ENCODE assay signal across 8 cellular contexts in genomic region chr17:18855831-18856624, GRCh38. TPM values are rescaled to one million over a fixed set of nuclear protein-coding genes. Genes with fewer than 3 reads are reported as not detected.
DNase-seq lines count a peak whose midpoint lies in the region; ATAC-seq and TF ChIP-seq lines count a peak whose summit lies in the region.

No MANE protein-coding gene starts in this region.

- WGBS in esophagus muscularis mucosa: under 1% methylated on average over 31 of the region's 31 CpGs

- intact Hi-C loops in esophagus muscularis mucosa (cut with DNase I): no loop called here

- ATAC-seq in GM21737 (IDR thresholded peaks at IDR 0.05; ENCODE audit: unreplicated experiment): peak; percentile 57

- TF ChIP-seq EP300 in esophagus muscularis mucosa (IDR thresholded peaks at IDR 0.05): no peak

- H3K4me1 ChIP-seq in esophagus muscularis mucosa (peaks cover 18 to 44% (median 39%) of the 10 kb centered on the region in 4 donors), muscle layer of colon (ENCODE audit: insufficient read depth, low read length) (peaks cover 24% of the 10 kb centered on the region)

- H3K36me3 ChIP-seq in esophagus muscularis mucosa (no peaks in the 10 kb centered on the region), muscle layer of colon (ENCODE audit: insufficient read depth, low read length) (no peaks in the 10 kb centered on the region)

- no peak for TF ChIP-seq POLR2A in esophagus muscularis mucosa (IDR thresholded peaks at IDR 0.05; ENCODE audit: low read depth)

- H3K4me3 ChIP-seq in esophagus muscularis mucosa (peak overlapping the region; percentile 52 to 61 (median 58)), muscle layer of colon (ENCODE audit: low read depth in 1 of 2, low read length in 2 of 2) (peak overlapping the region; percentile 65 to 90)

- DNase-seq in DMS79 (lab: John Stamatoyannopoulos, UW) (peak; percentile 81), KG1 (lab: John Stamatoyannopoulos, UW) (peak; percentile 29), esophagus muscularis mucosa (ENCODE audit: extremely low spot score) (peak; percentile 98)
- DNase-seq in activated T-cell treated with anti-CD3 and anti-CD28 coated beads, Interleukin-2, amount 50 U/mL, for 48 hours: peak; percentile 84 to 88
- DNase-seq in stimulated activated CD8-positive, alpha-beta memory T cell treated with anti-CD3 and anti-CD28 coated beads, Interleukin-7, amount 100 ng/mL, for 1 hour (ENCODE audit: low read depth in 2 of 2): peak; percentile 73 to 74

- peak overlapping the region; percentile 60 for H3K9ac ChIP-seq in muscle layer of colon (ENCODE audit: low read length)

- no peaks in the 10 kb centered on the region for H3K9me3 ChIP-seq in esophagus muscularis mucosa
- H3K9me3 ChIP-seq in muscle layer of colon (ENCODE audit: low read length): no peaks in the 10 kb centered on the region

- H3K27me3 ChIP-seq in esophagus muscularis mucosa (no peaks in the 10 kb centered on the region), muscle layer of colon (ENCODE audit: control insufficient read depth in 1 of 2, insufficient read depth in 2 of 2, low read length in 2 of 2) (no peaks in the 10 kb centered on the region)

- peak overlapping the region; percentile 80 to 99 (median 98) for H3K27ac ChIP-seq in esophagus muscularis mucosa (replicated peaks in 1 of 4)
- H3K27ac ChIP-seq in muscle layer of colon (ENCODE audit: low read depth, low read length): peak overlapping the region; percentile 74

- no peak for TF ChIP-seq CTCF in esophagus muscularis mucosa (IDR thresholded peaks at IDR 0.05)

TF ChIP-seq in PFSK-1, 5 proteins besides CTCF, POLR2A, EP300 and RAD21:
- TF ChIP-seq TAF1 (IDR thresholded peaks at IDR 0.05; ENCODE audit: borderline replicate concordance, insufficient read depth, low read length) (peak; percentile 99), FOXP2 (optimal IDR thresholded peaks at IDR 0.05; ENCODE audit: borderline replicate concordance, extremely low read depth, extremely low read length, insufficient read depth) (no peak), REST (IDR thresholded peaks at IDR 0.05; ENCODE audit: insufficient read depth in 1 of 2, low read depth in 2 of 2, low read length in 2 of 2) (peak; percentile 47 to 60; a peak in 1 of 4 replicates), POLR2AphosphoS5 (IDR thresholded peaks at IDR 0.05; ENCODE audit: low read depth, low read length) (peak; percentile 95), SIN3A (IDR thresholded peaks at IDR 0.05; ENCODE audit: borderline replicate concordance, insufficient read depth, low read length) (peak; percentile 84; the same call in 1 of the 2 replicates)
TF ChIP-seq in PFSK-1: peak in this region for 4.

RNA-seq across cellular contexts. Expression of gene PRPSAP2, which starts 1.9 kb away (rescaled TPM):
- 37.0 TPM for polyA plus RNA-seq in PFSK-1 (2012; ENCODE audit: insufficient read length, low read depth)
- total RNA-seq in esophagus muscularis mucosa: 10 to 100 TPM; 19.2 to 29.1 (median 22.3) TPM

Comparison
In these comparisons a context has a peak if more than half of its experiments do, and no peak if none do; other contexts are left out.
1. Peak in every context shown above with its lines: DNase-seq, ATAC-seq, H3K4me3 ChIP-seq and H3K27ac ChIP-seq.
2. DNase-seq: peak in every context shown above with its lines; median percentile 98 in esophagus muscularis mucosa; 86 in activated T-cell treated with anti-CD3 and anti-CD28 coated beads, Interleukin-2, amount 50 U/mL, for 48 hours; 81 in DMS79; 74 in stimulated activated CD8-positive, alpha-beta memory T cell treated with anti-CD3 and anti-CD28 coated beads, Interleukin-7, amount 100 ng/mL, for 1 hour; 29 in KG1.